ENCODE assay signal across 33 cellular contexts in the genomic region with DNA sequence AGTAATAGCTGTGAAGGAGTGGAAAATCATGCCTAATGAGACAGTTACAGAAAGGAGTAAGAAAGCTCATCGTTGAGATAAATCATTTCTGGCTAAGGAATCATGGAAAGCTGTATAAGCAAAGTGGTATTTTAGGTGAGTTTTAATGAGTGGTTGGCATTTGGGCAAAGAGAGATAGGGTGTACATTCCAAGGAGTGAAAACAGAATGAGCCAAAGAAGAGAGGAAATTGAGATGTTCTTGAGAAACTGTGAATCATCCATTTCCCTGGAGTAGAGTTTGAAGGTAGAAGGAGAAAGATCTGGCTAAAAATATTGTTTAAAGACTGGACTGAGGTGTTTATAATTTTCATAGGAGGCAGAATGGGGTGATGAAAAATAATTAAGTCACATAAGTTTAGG. TPM values are rescaled to one million over a fixed set of nuclear protein-coding genes. Genes with fewer than 3 reads are reported as not detected.
DNase-seq lines count a peak whose midpoint lies in the region; ATAC-seq and TF ChIP-seq lines count a peak whose summit lies in the region.
"Had no signal": no experiment of that assay in that cellular context is flagged by ENCODE, and none has a peak within 500 bp of the region (broad histone marks: within the 10 kb centered on the region; RNA-seq: fewer than 3 reads in every experiment).

No MANE protein-coding gene starts in this region.

- H3K4me3 Mint-ChIP-seq in chondrocyte (ENCODE audit: unreplicated experiment) (no peak overlapping the region), type B pancreatic cell (no peak overlapping the region)
- H3K4me3 Mint-ChIP-seq: activated CD4-positive, alpha-beta memory T cell treated with anti-CD3 and anti-CD28 coated beads for 36 hours; activated naive CD4-positive, alpha-beta T cell treated with anti-CD3 and anti-CD28 coated beads for 36 hours; activated T-helper 1 cell treated with anti-CD3 and anti-CD28 coated beads, Interleukin-12 subunit alpha, Interleukin-12 subunit beta, Interleukin-2, Interleukin-4 antibody, amounts not matched to agents 30 ng/mL and 10 ng/mL and 1 ng/mL, durations not matched to agents 14 hours and 24 hours and 36 hours; dendritic cell treated with granulocyte-macrophage colony-stimulating factor and Interleukin-4, amounts not matched to agents 40 ng/mL and 50 ng/mL, for 4 days; mesothelial cell of epicardium; naive B cell had no signal

- TF ChIP-seq CTCF in chondrocyte (IDR thresholded peaks at IDR 0.05) = no peak
- TF ChIP-seq CTCF in omental fat pad (IDR thresholded peaks at IDR 0.05) = no peak
- no peak for TF ChIP-seq CTCF in type B pancreatic cell (conservative IDR thresholded peaks at IDR 0.05)

- H3K36me3 Mint-ChIP-seq in chondrocyte (ENCODE audit: low read depth) = peaks cover 42% of the 10 kb centered on the region
- H3K36me3 Mint-ChIP-seq in type B pancreatic cell = peaks cover 4% of the 10 kb centered on the region

- peak; percentile 96 for ATAC-seq in omental fat pad (ENCODE audit: low FRiP score)
- ATAC-seq: HepG2 had no signal

- H3K27me3 Mint-ChIP-seq in chondrocyte (ENCODE audit: low read depth) = no peaks in the 10 kb centered on the region
- H3K27me3 Mint-ChIP-seq in type B pancreatic cell = no peaks in the 10 kb centered on the region

- H3K4me1 Mint-ChIP-seq in chondrocyte (ENCODE audit: low read depth) = peaks cover 75% of the 10 kb centered on the region
- H3K4me1 Mint-ChIP-seq in type B pancreatic cell (ENCODE audit: unreplicated experiment) = no peaks in the 10 kb centered on the region
- H3K4me1 Mint-ChIP-seq: mesothelial cell of epicardium, naive B cell had no signal

- DNase-seq in ELR (ENCODE audit: low read depth) (peak; percentile 38), M059J (ENCODE audit: low read depth) (peak; percentile 59), chondrocyte (ENCODE audit: low spot score) (no peak), omental fat pad (ENCODE audit: low spot score) (no peak), hippocampal formation (lab: John Stamatoyannopoulos, UW) (no peak), pons (ENCODE audit: low spot score) (no peak), NCI-H146 treated with DMSO at 0.1 percent for 48 hours (lab: John Stamatoyannopoulos, UW; ENCODE audit: unreplicated experiment) (no peak), type B pancreatic cell (ENCODE audit: extremely low spot score, unreplicated experiment) (no peak)
- DNase-seq: activated CD4-positive, alpha-beta memory T cell treated with anti-CD3 and anti-CD28 coated beads for 36 hours; activated CD4-positive, CD25-positive, alpha-beta regulatory T cell treated with anti-CD3 and anti-CD28 coated beads, Interleukin-2, amount 50 U/mL, for 72 hours; activated CD8-positive, alpha-beta memory T cell treated with anti-CD3 and anti-CD28 coated beads, Interleukin-2, amount 50 U/mL, for 4 hours; activated naive CD4-positive, alpha-beta T cell treated with anti-CD3 and anti-CD28 coated beads for 36 hours; amygdala; C1 segment of cervical spinal cord; caudate nucleus; COR-L47; DMS53; GF-D8; glutamatergic neuron; islet precursor cell; naive B cell; NCI-H1048; NCI-H187; NCI-H526 treated with DMSO at 0.1 percent for 48 hours; occipital lobe; Peyer's patch; spleen; upper lobe of left lung had no signal

- H3K9me3 Mint-ChIP-seq in chondrocyte (ENCODE audit: low read depth) (peaks cover 15% of the 10 kb centered on the region), type B pancreatic cell (no peaks in the 10 kb centered on the region)
- H3K9me3 Mint-ChIP-seq: activated T-helper 1 cell treated with anti-CD3 and anti-CD28 coated beads, Interleukin-12 subunit alpha, Interleukin-12 subunit beta, Interleukin-2, Interleukin-4 antibody, amounts not matched to agents 30 ng/mL and 10 ng/mL and 1 ng/mL, durations not matched to agents 14 hours and 24 hours and 36 hours had no signal

- H3K27ac Mint-ChIP-seq in chondrocyte (ENCODE audit: unreplicated experiment) (peak overlapping the region; percentile 45), type B pancreatic cell (no peak overlapping the region)
- H3K27ac Mint-ChIP-seq: activated CD4-positive, alpha-beta memory T cell treated with anti-CD3 and anti-CD28 coated beads for 36 hours; activated naive CD4-positive, alpha-beta T cell treated with anti-CD3 and anti-CD28 coated beads for 36 hours; activated T-helper 1 cell treated with anti-CD3 and anti-CD28 coated beads, Interleukin-12 subunit alpha, Interleukin-12 subunit beta, Interleukin-2, Interleukin-4 antibody, amounts not matched to agents 30 ng/mL and 10 ng/mL and 1 ng/mL, durations not matched to agents 14 hours and 24 hours and 36 hours; dendritic cell treated with granulocyte-macrophage colony-stimulating factor and Interleukin-4, amounts not matched to agents 40 ng/mL and 50 ng/mL, for 4 days; mesothelial cell of epicardium; naive B cell had no signal

RNA-seq across cellular contexts. Expression of gene ARSJ, which starts 9.5 kb away (rescaled TPM):
- total RNA-seq in M059J (2014; rRNA removed; shearing (Covaris generic)) = 22.0 and 23.5 TPM in 2 replicates
- total RNA-seq in chondrocyte = 38.8 to 80.9 TPM (median 77.7 TPM) in 3 replicates
- 10 to 100 TPM in 1 of 4 donors, 1 to 10 TPM in 3; 3.8 to 21.5 (median 7.8) TPM for total RNA-seq in omental fat pad
- total RNA-seq in type B pancreatic cell (ENCODE audit: low replicate concordance) = 3.5 and 4.9 TPM in 2 replicates
- total RNA-seq: activated T-helper 1 cell treated with anti-CD3 and anti-CD28 coated beads, Interleukin-12 subunit alpha, Interleukin-12 subunit beta, Interleukin-2, Interleukin-4 antibody, amounts not matched to agents 30 ng/mL and 10 ng/mL and 1 ng/mL, durations not matched to agents 14 hours and 24 hours and 36 hours; HepG2; T-helper 1 cell treated with Interleukin-12 subunit alpha and Interleukin-12 subunit beta and Interleukin-4 antibody, amounts not matched to agents 30 ng/mL and 1 ng/mL, for 36 hours had no signal

Comparison
In these comparisons a context has a peak if more than half of its experiments do, and no peak if none do; other contexts are left out.
1. DNase-seq: peak in ELR (single experiment) and M059J (single experiment); none in chondrocyte (single experiment), omental fat pad (single experiment), hippocampal formation (0 of 2), pons (single experiment), NCI-H146 treated with DMSO at 0.1 percent for 48 hours (single experiment) and type B pancreatic cell (single experiment).